ENCODE assay signal across 18 cellular contexts in the genomic region with DNA sequence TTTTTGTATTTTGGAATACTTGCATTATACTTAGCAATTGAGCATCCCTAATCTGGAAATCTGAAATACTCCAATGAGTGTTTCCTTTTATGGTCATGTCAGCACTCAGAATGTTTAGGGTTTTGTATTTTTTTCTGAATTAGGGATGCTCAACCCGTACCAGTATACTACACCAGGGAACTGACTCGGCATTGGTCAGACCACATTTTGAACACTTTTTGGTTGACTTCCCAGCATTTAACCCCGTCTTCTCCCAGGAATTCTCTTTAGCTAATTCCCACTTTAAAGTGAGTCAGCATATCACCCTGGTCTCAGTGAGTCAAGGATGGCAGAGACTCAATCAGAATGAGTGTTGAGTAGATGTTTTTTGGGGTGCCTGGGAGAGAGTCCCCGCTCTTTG.
A peak's percentile ranks its signal among the peaks of the same experiment; 100 is the strongest.
DNase-seq lines count a peak whose midpoint lies in the region; ATAC-seq, FAIRE-seq and TF ChIP-seq lines count a peak whose summit lies in the region.
"Had no signal": no experiment of that assay in that cellular context is flagged by ENCODE, and none has a peak within 500 bp of the region (broad histone marks: within the 10 kb centered on the region; RNA-seq: fewer than 3 reads in every experiment).

No MANE protein-coding gene starts in this region.

- H3K9me3 Mint-ChIP-seq in dendritic cell treated with granulocyte-macrophage colony-stimulating factor and Interleukin-4, amounts not matched to agents 40 ng/mL and 50 ng/mL, for 4 days, result no peaks in the 10 kb centered on the region
- H3K9me3 Mint-ChIP-seq in activated naive CD4-positive, alpha-beta T cell treated with anti-CD3 and anti-CD28 coated beads, Interleukin-2, amount 50 U/mL, for 72 hours, result no peaks in the 10 kb centered on the region
- H3K9me3 Mint-ChIP-seq: activated CD4-positive, alpha-beta T cell treated with anti-CD3 and anti-CD28 coated beads, Interleukin-2, amount 10 ng/mL, durations not matched to agents 24 days and 14 days; endodermal cell; nephron had no signal

- ATAC-seq in activated naive CD4-positive, alpha-beta T cell treated with anti-CD3 and anti-CD28 coated beads, Interleukin-2, amount 50 U/mL, for 72 hours, result no peak
- ATAC-seq: gastroesophageal sphincter had no signal

- peaks cover 16% of the 10 kb centered on the region for H3K36me3 Mint-ChIP-seq in dendritic cell treated with granulocyte-macrophage colony-stimulating factor and Interleukin-4, amounts not matched to agents 40 ng/mL and 50 ng/mL, for 4 days (ENCODE audit: low read depth)
- no peaks in the 10 kb centered on the region for H3K36me3 Mint-ChIP-seq in activated naive CD4-positive, alpha-beta T cell treated with anti-CD3 and anti-CD28 coated beads, Interleukin-2, amount 50 U/mL, for 72 hours

- peak overlapping the region; percentile 67 for H3K27ac ChIP-seq in osteoblast (ENCODE audit: low read depth, low read length)
- H3K27ac ChIP-seq: gastroesophageal sphincter, SK-N-MC, stomach had no signal

- no peak for TF ChIP-seq CTCF in osteoblast (IDR thresholded peaks at IDR 0.05; ENCODE audit: extremely low read depth, low read depth, low read length)

- no peaks in the 10 kb centered on the region for H3K9me3 ChIP-seq in osteoblast (ENCODE audit: low read depth, low read length)
- H3K9me3 ChIP-seq: gastroesophageal sphincter, stomach had no signal

- no peaks in the 10 kb centered on the region for H4K20me1 ChIP-seq in osteoblast (ENCODE audit: insufficient read depth, low read length)

- H2AFZ ChIP-seq in osteoblast (ENCODE audit: low read length), result peak overlapping the region; percentile 2

- no peak overlapping the region for H3K4me3 Mint-ChIP-seq in dendritic cell treated with granulocyte-macrophage colony-stimulating factor and Interleukin-4, amounts not matched to agents 40 ng/mL and 50 ng/mL, for 4 days
- H3K4me3 Mint-ChIP-seq: activated CD4-positive, alpha-beta T cell treated with anti-CD3 and anti-CD28 coated beads, Interleukin-2, amount 10 ng/mL, durations not matched to agents 24 days and 14 days; endodermal cell; nephron had no signal

- no peaks in the 10 kb centered on the region for H3K27me3 ChIP-seq in osteoblast (ENCODE audit: insufficient read depth, low read length)
- H3K27me3 ChIP-seq: gastroesophageal sphincter, stomach had no signal

- DNase-seq in EL, result peak; percentile 34
- peak; percentile 13 for DNase-seq in RCC 7860 (ENCODE audit: low spot score)
- DNase-seq in osteoblast (ENCODE audit: insufficient read length, low spot score, missing footprints), result peak; percentile 90
- no peak for DNase-seq in G401 (ENCODE audit: low spot score)
- no peak for DNase-seq in germinal center (ENCODE audit: low spot score)
- DNase-seq in activated naive CD4-positive, alpha-beta T cell treated with anti-CD3 and anti-CD28 coated beads, Interleukin-2, amount 50 U/mL, for 72 hours (ENCODE audit: low spot score in 2 of 2), result no peak
- no peak for DNase-seq in stimulated activated CD4-positive, alpha-beta T cell treated with anti-CD3 and anti-CD28 coated beads, Interleukin-4, amount 100 ng/mL, for 24 hours
- DNase-seq: activated CD4-positive, alpha-beta T cell treated with anti-CD3 and anti-CD28 coated beads, Interleukin-2, amount 10 ng/mL, durations not matched to agents 24 days and 14 days; central memory CD4-positive, alpha-beta T cell; endodermal cell; MM.1S; NCI-H1694 treated with DMSO at 0.1 percent for 48 hours; NCI-H510A; stomach had no signal

- intact Hi-C loops in dendritic cell treated with granulocyte-macrophage colony-stimulating factor and Interleukin-4, amounts not matched to agents 40 ng/mL and 50 ng/mL, for 4 days (cut with micrococcal nuclease), result no loop called here

- H3K4me3 ChIP-seq in osteoblast (ENCODE audit: insufficient read depth, low read length), result no peak overlapping the region
- H3K4me3 ChIP-seq: gastroesophageal sphincter, SK-N-MC, stomach had no signal

- peaks cover 59% of the 10 kb centered on the region for H3K79me2 ChIP-seq in osteoblast (ENCODE audit: insufficient read depth, low read length)

- peak overlapping the region; percentile 51 for H3K4me2 ChIP-seq in osteoblast (ENCODE audit: insufficient read depth, low read length)

- no peaks in the 10 kb centered on the region for H3K27me3 Mint-ChIP-seq in dendritic cell treated with granulocyte-macrophage colony-stimulating factor and Interleukin-4, amounts not matched to agents 40 ng/mL and 50 ng/mL, for 4 days

- H3K4me1 Mint-ChIP-seq in dendritic cell treated with granulocyte-macrophage colony-stimulating factor and Interleukin-4, amounts not matched to agents 40 ng/mL and 50 ng/mL, for 4 days (ENCODE audit: low read depth), result peaks cover 54% of the 10 kb centered on the region
- H3K4me1 Mint-ChIP-seq: activated CD4-positive, alpha-beta T cell treated with anti-CD3 and anti-CD28 coated beads, Interleukin-2, amount 10 ng/mL, durations not matched to agents 24 days and 14 days had no signal

- peaks cover 62% of the 10 kb centered on the region for H3K4me1 ChIP-seq in osteoblast (ENCODE audit: insufficient read depth, low read length)

- H3K36me3 ChIP-seq in osteoblast (ENCODE audit: insufficient read depth, low read length), result no peaks in the 10 kb centered on the region
- H3K36me3 ChIP-seq: gastroesophageal sphincter, stomach had no signal

- peak; percentile 77 for FAIRE-seq in RCC 7860 (lab: Jason Lieb, UNC)

- in situ Hi-C loops in G401 (cut with HindIII; ENCODE audit: low sequenced_read_pairs), result no loop called here

- peak overlapping the region; percentile 3 for H3K27ac Mint-ChIP-seq in dendritic cell treated with granulocyte-macrophage colony-stimulating factor and Interleukin-4, amounts not matched to agents 40 ng/mL and 50 ng/mL, for 4 days
- H3K27ac Mint-ChIP-seq in activated naive CD4-positive, alpha-beta T cell treated with anti-CD3 and anti-CD28 coated beads, Interleukin-2, amount 50 U/mL, for 72 hours, result no peak overlapping the region
- H3K27ac Mint-ChIP-seq: activated CD4-positive, alpha-beta T cell treated with anti-CD3 and anti-CD28 coated beads, Interleukin-2, amount 10 ng/mL, durations not matched to agents 24 days and 14 days; endodermal cell had no signal

Comparison
In these comparisons a context has a peak if more than half of its experiments do, and no peak if none do; other contexts are left out.
1. DNase-seq: peak in EL (single experiment), RCC 7860 (single experiment) and osteoblast (single experiment); none in G401 (single experiment), germinal center (single experiment), activated naive CD4-positive, alpha-beta T cell treated with anti-CD3 and anti-CD28 coated beads, Interleukin-2, amount 50 U/mL, for 72 hours (0 of 2) and stimulated activated CD4-positive, alpha-beta T cell treated with anti-CD3 and anti-CD28 coated beads, Interleukin-4, amount 100 ng/mL, for 24 hours (single experiment).